14 cellular contexts compared by ENCODE assay signal in the genomic region with DNA sequence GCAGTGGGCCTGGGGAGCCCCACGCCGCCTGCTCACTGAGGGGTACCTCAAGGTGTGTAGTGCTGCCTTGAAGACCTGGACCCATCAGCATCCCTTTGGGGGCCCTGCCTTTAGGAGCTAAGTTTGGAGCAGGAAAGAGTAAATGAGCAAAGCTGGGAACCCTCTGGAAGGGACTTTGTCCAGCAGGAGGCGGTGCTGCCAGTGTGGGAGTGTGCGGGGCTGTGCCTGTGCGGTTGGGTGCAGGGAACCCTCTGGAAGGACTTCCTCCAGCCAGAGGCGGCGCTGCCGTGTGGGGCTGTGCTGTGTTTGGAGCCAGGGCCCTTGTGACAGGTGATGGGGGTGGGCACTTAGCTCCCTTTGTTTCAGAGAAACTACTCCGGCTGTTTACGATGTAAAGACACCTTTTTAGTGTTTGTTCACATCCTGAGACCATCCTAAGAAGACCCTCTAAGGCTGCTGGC. TPM values are rescaled to one million over a fixed set of nuclear protein-coding genes. Genes with fewer than 3 reads are reported as not detected.
DNase-seq lines count a peak whose midpoint lies in the region; ATAC-seq and TF ChIP-seq lines count a peak whose summit lies in the region.
"Had no signal": no experiment of that assay in that cellular context is flagged by ENCODE, and none has a peak within 500 bp of the region (broad histone marks: within the 10 kb centered on the region; RNA-seq: fewer than 3 reads in every experiment).

No MANE protein-coding gene starts in this region.

- H3K36me3 ChIP-seq in heart right ventricle = peaks cover 0 to 43% (median 6%) of the 10 kb centered on the region in 9 donors
- peaks cover 3 to 49% (median 30%) of the 10 kb centered on the region in 4 donors for H3K36me3 ChIP-seq in stomach
- H3K36me3 ChIP-seq: MG63, neutrophil had no signal

- peaks cover 4 to 46% (median 27%) of the 10 kb centered on the region in 9 donors for H3K4me1 ChIP-seq in heart right ventricle
- peaks cover 20 to 34% (median 22%) of the 10 kb centered on the region in 4 donors for H3K4me1 ChIP-seq in stomach

- POLR2A ChIA-PET in WTC11 (lab: Charles Lee) = no interaction called here

- H3K27ac ChIP-seq in heart right ventricle = no peak overlapping the region
- no peak overlapping the region for H3K27ac ChIP-seq in stomach
- H3K27ac ChIP-seq: neutrophil had no signal

- peaks cover 10% of the 10 kb centered on the region for H3K36me3 Mint-ChIP-seq in WTC11

- H3K4me3 ChIP-seq in heart right ventricle (no peak overlapping the region), stomach (no peak overlapping the region)
- H3K4me3 ChIP-seq: MG63 had no signal

- DNase-seq in cardiac septum (ENCODE audit: low spot score) (peak; percentile 72), heart right ventricle (no peak), WTC11 (ENCODE audit: low spot score) (peak; percentile 93), iPS-NIHi11 (ENCODE audit: low spot score) (peak; percentile 81), stomach (peak; percentile 16), activated gamma-delta T cell treated with Interleukin-2 at 50 U/mL for 16 hours (no peak), NCI-H748 treated with DMSO at 0.1 percent for 48 hours (lab: John Stamatoyannopoulos, UW) (no peak)
- DNase-seq: activated T-cell treated with anti-CD3 and anti-CD28 coated beads, Interleukin-2, amount 50 U/mL, for 72 hours; DMS79; MG63; NCI-H510A treated with DMSO at 0.1 percent for 48 hours; SHP77 had no signal

- TF ChIP-seq EP300 in stomach (IDR thresholded peaks at IDR 0.05) = no peak

- WGBS in heart right ventricle, 2 donors = 86 to 87% methylated on average over 10 of the region's 10 CpGs
- 83 to 90% (median 89%) methylated on average over 10 of the region's 10 CpGs for WGBS in stomach, 5 donors

- intact Hi-C loops in cardiac septum (cut with DNase I) (no loop called here), heart right ventricle (cut with DNase I) (no loop called here), stomach (cut with DNase I; ENCODE audit: low total_unique reads) (no loop called here)

- TF ChIP-seq CTCF in heart right ventricle (IDR thresholded peaks at IDR 0.05) (peak in 2 of 9 donors; percentile 6 to 18), WTC11 (IDR thresholded peaks at IDR 0.05) (peak; percentile 35), stomach (IDR thresholded peaks at IDR 0.05) (no peak)

- H3K9me3 ChIP-seq in heart right ventricle (no peaks in the 10 kb centered on the region), stomach (no peaks in the 10 kb centered on the region)
- H3K9me3 ChIP-seq: MG63, neutrophil had no signal

- H3K27ac Mint-ChIP-seq in WTC11 = peak overlapping the region; percentile 95
- H3K27ac Mint-ChIP-seq: activated T-cell treated with anti-CD3 and anti-CD28 coated beads, Interleukin-2, amount 50 U/mL, for 72 hours had no signal

- TF ChIP-seq POLR2A in stomach (IDR thresholded peaks at IDR 0.05) = no peak

- H3K4me3 Mint-ChIP-seq in WTC11 = peak overlapping the region; percentile 18; the same call in 1 of the 2 replicates
- H3K4me3 Mint-ChIP-seq: activated T-cell treated with anti-CD3 and anti-CD28 coated beads, Interleukin-2, amount 50 U/mL, for 72 hours had no signal

- CTCF ChIA-PET in WTC11 (lab: Charles Lee) = interaction anchor here (0.6 to 3.4 kb wide), 88 partner anchors 10 to 1551 kb away, joined by 3 to 85 read pairs (median 5); partner anchors contain the start of genes DOK7, HGFAC, MSANTD1 and RGS12

- H3K27me3 ChIP-seq in heart right ventricle (no peaks in the 10 kb centered on the region), stomach (no peaks in the 10 kb centered on the region)
- H3K27me3 ChIP-seq: MG63, neutrophil had no signal

- no peak for ATAC-seq in heart right ventricle
- peak; percentile 99 for ATAC-seq in WTC11
- ATAC-seq in GM21526 (IDR thresholded peaks at IDR 0.05; ENCODE audit: low FRiP score, unreplicated experiment) = no peak
- ATAC-seq: activated T-cell treated with anti-CD3 and anti-CD28 coated beads, Interleukin-2, amount 50 U/mL, for 72 hours had no signal

- no peaks in the 10 kb centered on the region for H3K9me3 Mint-ChIP-seq in WTC11
- H3K9me3 Mint-ChIP-seq: activated T-cell treated with anti-CD3 and anti-CD28 coated beads, Interleukin-2, amount 50 U/mL, for 72 hours had no signal

- H3K4me1 Mint-ChIP-seq in WTC11 = peaks cover 11% of the 10 kb centered on the region

- H3K27me3 Mint-ChIP-seq in WTC11 (ENCODE audit: low read depth) = no peaks in the 10 kb centered on the region

TF ChIP-seq in WTC11, 78 proteins besides CTCF, POLR2A, EP300 and RAD21:
- TF ChIP-seq, protein P1, sequence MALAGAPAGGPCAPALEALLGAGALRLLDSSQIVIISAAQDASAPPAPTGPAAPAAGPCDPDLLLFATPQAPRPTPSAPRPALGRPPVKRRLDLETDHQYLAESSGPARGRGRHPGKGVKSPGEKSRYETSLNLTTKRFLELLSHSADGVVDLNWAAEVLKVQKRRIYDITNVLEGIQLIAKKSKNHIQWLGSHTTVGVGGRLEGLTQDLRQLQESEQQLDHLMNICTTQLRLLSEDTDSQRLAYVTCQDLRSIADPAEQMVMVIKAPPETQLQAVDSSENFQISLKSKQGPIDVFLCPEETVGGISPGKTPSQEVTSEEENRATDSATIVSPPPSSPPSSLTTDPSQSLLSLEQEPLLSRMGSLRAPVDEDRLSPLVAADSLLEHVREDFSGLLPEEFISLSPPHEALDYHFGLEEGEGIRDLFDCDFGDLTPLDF (CRISPR knock-in tag; IDR thresholded peaks at IDR 0.05) = no peak
TF ChIP-seq in WTC11: peak in this region for 0.

RNA-seq across cellular contexts. Expression of gene RGS12, which starts 25.8 kb away (rescaled TPM):
- total RNA-seq in cardiac septum (19.1 TPM), heart right ventricle (10 to 100 TPM in 9 of 10 donors, 1 to 10 TPM in 1; 9.7 to 24.3 (median 13.1) TPM), WTC11 (2021) (21.0 to 24.7 TPM (median 24.2 TPM) in 3 replicates), stomach (10 to 100 TPM in 2 of 5 donors, 1 to 10 TPM in 3; 3.5 to 51.8 (median 9.0) TPM)
- polyA plus RNA-seq in heart right ventricle (10 to 100 TPM; 10.6 to 24.4 TPM), stomach (10 to 100 TPM; 18.9 to 35.2 (median 20.5) TPM)

Comparison
In these comparisons a context has a peak if more than half of its experiments do, and no peak if none do; other contexts are left out.
1. DNase-seq: peak in cardiac septum (single experiment), WTC11 (single experiment), iPS-NIHi11 (single experiment) and stomach (single experiment); none in heart right ventricle (0 of 2), activated gamma-delta T cell treated with Interleukin-2 at 50 U/mL for 16 hours (single experiment) and NCI-H748 treated with DMSO at 0.1 percent for 48 hours (single experiment).